17 cellular contexts compared by ENCODE assay signal in genomic region chr13:46129955-46130354, GRCh38. TPM values are rescaled to one million over a fixed set of nuclear protein-coding genes. Genes with fewer than 3 reads are reported as not detected.
DNase-seq lines count a peak whose midpoint lies in the region; ATAC-seq lines count a peak whose summit lies in the region.
"Had no signal": no experiment of that assay in that cellular context is flagged by ENCODE, and none has a peak within 500 bp of the region (broad histone marks: within the 10 kb centered on the region; RNA-seq: fewer than 3 reads in every experiment).

No MANE protein-coding gene starts in this region.

- CTCF ChIA-PET in CD8-positive, alpha-beta memory T cell (lab: Charles Lee), result interaction anchor here (1.2 kb wide), 1 partner anchor 19 kb away, joined by 3 read pairs; no protein-coding TSS in a partner anchor

- no peaks in the 10 kb centered on the region for H3K27me3 Mint-ChIP-seq in activated T-cell treated with anti-CD3 and anti-CD28 coated beads, Interleukin-2, amount 50 U/mL, for 24 hours
- H3K27me3 Mint-ChIP-seq in activated T-cell treated with anti-CD3 and anti-CD28 coated beads, Interleukin-2, amount 50 U/mL, for 4 hours (ENCODE audit: low read depth), result no peaks in the 10 kb centered on the region
- no peaks in the 10 kb centered on the region for H3K27me3 Mint-ChIP-seq in CD8-positive, alpha-beta memory T cell
- H3K27me3 Mint-ChIP-seq in activated naive CD8-positive, alpha-beta T cell, result no peaks in the 10 kb centered on the region
- H3K27me3 Mint-ChIP-seq in natural killer cell treated with Interleukin-12 subunit alpha and Interleukin-12 subunit beta and Interleukin-15 and Interleukin-18, amount 100 ng/mL, for 72 hours, result no peaks in the 10 kb centered on the region

- H3K4me1 ChIP-seq in CD8-positive, alpha-beta memory T cell (ENCODE audit: insufficient read depth, low read length), result peaks cover 16% of the 10 kb centered on the region

- H3K4me1 Mint-ChIP-seq in activated T-cell treated with anti-CD3 and anti-CD28 coated beads, Interleukin-2, amount 50 U/mL, for 24 hours (ENCODE audit: low read depth), result peaks cover 35% of the 10 kb centered on the region
- H3K4me1 Mint-ChIP-seq in activated T-cell treated with anti-CD3 and anti-CD28 coated beads, Interleukin-2, amount 50 U/mL, for 4 hours (ENCODE audit: low read depth), result peaks cover 26% of the 10 kb centered on the region
- peaks cover 39 to 65% (median 63%) of the 10 kb centered on the region in 3 donors for H3K4me1 Mint-ChIP-seq in CD8-positive, alpha-beta memory T cell
- peaks cover 26% of the 10 kb centered on the region for H3K4me1 Mint-ChIP-seq in activated naive CD8-positive, alpha-beta T cell (ENCODE audit: low read depth)
- H3K4me1 Mint-ChIP-seq in natural killer cell treated with Interleukin-12 subunit alpha and Interleukin-12 subunit beta and Interleukin-15 and Interleukin-18, amount 100 ng/mL, for 72 hours (ENCODE audit: low read depth in 2 of 2), result peaks cover 50 to 55% of the 10 kb centered on the region in 2 donors

- H3K4me3 ChIP-seq in CD8-positive, alpha-beta memory T cell (ENCODE audit: low read length), result no peak overlapping the region

- POLR2A ChIA-PET in CD8-positive, alpha-beta memory T cell (lab: Charles Lee), result no interaction called here

- no peak for DNase-seq in activated T-cell treated with anti-CD3 and anti-CD28 coated beads, Interleukin-2, amount 50 U/mL, for 24 hours
- DNase-seq in activated T-cell treated with anti-CD3 and anti-CD28 coated beads, Interleukin-2, amount 50 U/mL, for 4 hours, result no peak
- no peak for DNase-seq in CD8-positive, alpha-beta memory T cell
- no peak for DNase-seq in natural killer cell treated with Interleukin-12 subunit alpha and Interleukin-12 subunit beta and Interleukin-15 and Interleukin-18, amount 100 ng/mL, for 72 hours (ENCODE audit: low spot score)
- DNase-seq in CD1c-positive myeloid dendritic cell (ENCODE audit: extremely low spot score), result no peak
- no peak for DNase-seq in NCI-H524 treated with DMSO at 0.1 percent for 48 hours (lab: John Stamatoyannopoulos, UW)
- DNase-seq in NCI-H2196 treated with DMSO at 0.1 percent for 48 hours (lab: John Stamatoyannopoulos, UW; ENCODE audit: unreplicated experiment), result no peak
- DNase-seq: DMS79 treated with DMSO at 0.1 percent for 48 hours; GOT3; NCI-H187; NCI-H345; NK-92 treated with Interleukin-12 subunit alpha and Interleukin-12 subunit beta, amount 100 ng/mL, for 24 hours; SHP77 treated with DMSO at 0.1 percent for 48 hours had no signal

- H3K27ac ChIP-seq in CD8-positive, alpha-beta memory T cell (ENCODE audit: low read depth, low read length), result no peak overlapping the region

- no peaks in the 10 kb centered on the region for H3K9me3 ChIP-seq in CD8-positive, alpha-beta memory T cell (ENCODE audit: low read length)

- H3K9me3 Mint-ChIP-seq in activated T-cell treated with anti-CD3 and anti-CD28 coated beads, Interleukin-2, amount 50 U/mL, for 24 hours, result no peaks in the 10 kb centered on the region
- H3K9me3 Mint-ChIP-seq in activated T-cell treated with anti-CD3 and anti-CD28 coated beads, Interleukin-2, amount 50 U/mL, for 4 hours, result no peaks in the 10 kb centered on the region
- no peaks in the 10 kb centered on the region for H3K9me3 Mint-ChIP-seq in CD8-positive, alpha-beta memory T cell
- no peaks in the 10 kb centered on the region for H3K9me3 Mint-ChIP-seq in activated naive CD8-positive, alpha-beta T cell (ENCODE audit: low read depth)
- H3K9me3 Mint-ChIP-seq in natural killer cell treated with Interleukin-12 subunit alpha and Interleukin-12 subunit beta and Interleukin-15 and Interleukin-18, amount 100 ng/mL, for 72 hours, result no peaks in the 10 kb centered on the region
- H3K9me3 Mint-ChIP-seq: CD14-positive monocyte had no signal

- no peak overlapping the region for H3K4me3 Mint-ChIP-seq in activated T-cell treated with anti-CD3 and anti-CD28 coated beads, Interleukin-2, amount 50 U/mL, for 24 hours
- no peak overlapping the region for H3K4me3 Mint-ChIP-seq in activated T-cell treated with anti-CD3 and anti-CD28 coated beads, Interleukin-2, amount 50 U/mL, for 4 hours
- no peak overlapping the region for H3K4me3 Mint-ChIP-seq in CD8-positive, alpha-beta memory T cell
- H3K4me3 Mint-ChIP-seq in activated naive CD8-positive, alpha-beta T cell, result no peak overlapping the region
- no peak overlapping the region for H3K4me3 Mint-ChIP-seq in natural killer cell treated with Interleukin-12 subunit alpha and Interleukin-12 subunit beta and Interleukin-15 and Interleukin-18, amount 100 ng/mL, for 72 hours
- H3K4me3 Mint-ChIP-seq: CD14-positive monocyte had no signal

- peaks cover 95% of the 10 kb centered on the region for H3K36me3 Mint-ChIP-seq in activated T-cell treated with anti-CD3 and anti-CD28 coated beads, Interleukin-2, amount 50 U/mL, for 24 hours (ENCODE audit: low read depth)
- peaks cover 70% of the 10 kb centered on the region for H3K36me3 Mint-ChIP-seq in activated T-cell treated with anti-CD3 and anti-CD28 coated beads, Interleukin-2, amount 50 U/mL, for 4 hours (ENCODE audit: insufficient read depth)
- H3K36me3 Mint-ChIP-seq in CD8-positive, alpha-beta memory T cell, result peaks cover 30 to 89% (median 36%) of the 10 kb centered on the region in 3 donors
- peaks cover 13% of the 10 kb centered on the region for H3K36me3 Mint-ChIP-seq in activated naive CD8-positive, alpha-beta T cell
- peaks cover 66% of the 10 kb centered on the region for H3K36me3 Mint-ChIP-seq in natural killer cell treated with Interleukin-12 subunit alpha and Interleukin-12 subunit beta and Interleukin-15 and Interleukin-18, amount 100 ng/mL, for 72 hours

- no peaks in the 10 kb centered on the region for H3K27me3 ChIP-seq in CD8-positive, alpha-beta memory T cell (ENCODE audit: insufficient read depth, low read length, poor library complexity, severe bottlenecking)

- ATAC-seq in activated T-cell treated with anti-CD3 and anti-CD28 coated beads, Interleukin-2, amount 50 U/mL, for 4 hours, result no peak
- ATAC-seq in natural killer cell treated with Interleukin-12 subunit alpha and Interleukin-12 subunit beta and Interleukin-15 and Interleukin-18, amount 100 ng/mL, for 72 hours, result no peak

- peaks cover 71% of the 10 kb centered on the region for H3K36me3 ChIP-seq in CD8-positive, alpha-beta memory T cell (ENCODE audit: insufficient read depth, low read length)

- H3K27ac Mint-ChIP-seq in activated T-cell treated with anti-CD3 and anti-CD28 coated beads, Interleukin-2, amount 50 U/mL, for 24 hours, result peak overlapping the region; percentile 83
- peak overlapping the region in 5 of 8 donors; percentile 43 to 76 (median 65) for H3K27ac Mint-ChIP-seq in CD8-positive, alpha-beta memory T cell
- H3K27ac Mint-ChIP-seq in activated naive CD8-positive, alpha-beta T cell, result peak overlapping the region; percentile 80
- peak overlapping the region; percentile 36 to 60 for H3K27ac Mint-ChIP-seq in natural killer cell treated with Interleukin-12 subunit alpha and Interleukin-12 subunit beta and Interleukin-15 and Interleukin-18, amount 100 ng/mL, for 72 hours

RNA-seq across cellular contexts. Expression of gene CPB2, which starts 25.1 kb away (rescaled TPM):
- under 1 TPM; 0.11 to 0.23 (median 0.21) TPM for total RNA-seq in activated T-cell treated with anti-CD3 and anti-CD28 coated beads, Interleukin-2, amount 50 U/mL, for 4 hours
- total RNA-seq in CD8-positive, alpha-beta memory T cell, result not detected
- polyA plus RNA-seq in CD8-positive, alpha-beta memory T cell, result not detected
- not detected for total RNA-seq in natural killer cell treated with Interleukin-12 subunit alpha and Interleukin-12 subunit beta and Interleukin-15 and Interleukin-18, amount 100 ng/mL, for 72 hours
- total RNA-seq: G401, OCI-LY7 had no signal

RNA-seq across cellular contexts. Expression of gene LCP1, which starts 52.0 kb away (rescaled TPM):
- 100 to 1,000 TPM; 617 to 663 (median 631) TPM for total RNA-seq in activated T-cell treated with anti-CD3 and anti-CD28 coated beads, Interleukin-2, amount 50 U/mL, for 4 hours
- 100 to 1,000 TPM; 838 to 869 TPM for total RNA-seq in CD8-positive, alpha-beta memory T cell
- polyA plus RNA-seq in CD8-positive, alpha-beta memory T cell, result 1,545 TPM
- total RNA-seq in natural killer cell treated with Interleukin-12 subunit alpha and Interleukin-12 subunit beta and Interleukin-15 and Interleukin-18, amount 100 ng/mL, for 72 hours, result 1,000 to 10,000 TPM in 1 of 2 donors, 100 to 1,000 TPM in 1; 844 to 1,356 TPM
- total RNA-seq: G401 had no signal
